ENCODE assay signal across 16 cellular contexts in the genomic region with DNA sequence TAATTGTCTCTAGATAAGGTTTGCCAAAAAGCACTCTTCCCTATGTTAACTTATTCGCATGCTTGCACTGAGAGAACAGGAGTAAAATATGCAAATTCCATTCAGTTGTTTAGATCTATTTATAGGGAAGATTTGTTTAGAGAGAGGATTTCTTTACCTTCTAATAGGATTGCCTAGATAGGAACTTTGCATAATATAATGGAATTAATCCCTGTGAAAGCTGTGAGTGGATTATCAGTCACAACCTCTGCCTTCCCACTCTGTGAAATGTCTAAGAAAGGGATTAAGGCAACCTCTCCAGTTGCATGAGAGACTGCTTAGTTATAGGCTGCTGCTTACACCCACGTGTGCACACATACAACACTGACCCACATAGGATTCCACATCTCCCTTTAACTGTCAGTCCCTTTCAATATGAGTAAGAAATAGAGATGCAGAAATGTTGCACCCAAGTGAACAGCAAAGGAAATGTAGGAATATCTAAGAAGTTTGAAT.
DNase-seq lines count a peak whose midpoint lies in the region; ATAC-seq, FAIRE-seq and TF ChIP-seq lines count a peak whose summit lies in the region.
"Had no signal": no experiment of that assay in that cellular context is flagged by ENCODE, and none has a peak within 500 bp of the region (broad histone marks: within the 10 kb centered on the region; RNA-seq: fewer than 3 reads in every experiment).

No MANE protein-coding gene starts in this region.

- intact Hi-C loops in right cardiac atrium (cut with DNase I) = no loop called here

- TF ChIP-seq RAD21 in H1 (IDR thresholded peaks at IDR 0.05 in 1 of 2, conservative IDR thresholded peaks at IDR 0.05 in 1 of 2; ENCODE audit: low read depth in 2 of 2, low read length in 2 of 2) = no peak

- no peaks in the 10 kb centered on the region for H4K20me1 ChIP-seq in H1 (replicated peaks in 1 of 2; ENCODE audit: control insufficient read depth in 1 of 2, insufficient read depth in 2 of 2, low read length in 2 of 2)
- H4K20me1 ChIP-seq: BLaER1 had no signal

- H3K79me1 ChIP-seq in H1 (ENCODE audit: low read depth, low read length) = no peaks in the 10 kb centered on the region

- peaks cover 0 to 1% (median 0%) of the 10 kb centered on the region in 4 experiments; a peak in 1 of 7 replicates for H3K27me3 ChIP-seq in H1 (replicated peaks in 1 of 4; ENCODE audit: control insufficient read depth in 3 of 4, extremely low read depth in 1 of 4, insufficient read depth in 3 of 4, low read length in 3 of 4)
- no peaks in the 10 kb centered on the region for H3K27me3 ChIP-seq in neuron (ENCODE audit: insufficient read depth, low read length)
- no peaks in the 10 kb centered on the region for H3K27me3 ChIP-seq in right cardiac atrium (ENCODE audit: control insufficient read depth, insufficient read depth)
- H3K27me3 ChIP-seq: BLaER1 had no signal

- FAIRE-seq in D721Med (lab: Jason Lieb, UNC) (peak; percentile 95), H1 (lab: Jason Lieb, UNC) (no peak)
- FAIRE-seq: A204.1, K562 had no signal

- H2BK5ac ChIP-seq in H1 (ENCODE audit: low read depth, low read length) = no peak overlapping the region

- H2AK5ac ChIP-seq in H1 (ENCODE audit: low read depth, low read length) = no peak overlapping the region

- H3K56ac ChIP-seq in H1 (replicated peaks; ENCODE audit: insufficient read length, low read depth, low read length) = no peak overlapping the region

- no peak for TF ChIP-seq EP300 in H1 (IDR thresholded peaks at IDR 0.05; ENCODE audit: borderline replicate concordance in 1 of 2, low read depth in 2 of 2, low read length in 2 of 2)

- no peak overlapping the region for H3K4ac ChIP-seq in H1 (replicated peaks; ENCODE audit: insufficient read length, low read depth, low read length)

- no peak overlapping the region for H3K9ac ChIP-seq in H1 (replicated peaks in 1 of 4; ENCODE audit: extremely low read depth in 1 of 4, low read depth in 3 of 4, low read length in 3 of 4)
- H3K9ac ChIP-seq: BLaER1 had no signal

- H2BK15ac ChIP-seq in H1 (ENCODE audit: low read length) = no peak overlapping the region

- no peak overlapping the region for H3K23ac ChIP-seq in H1 (ENCODE audit: insufficient read length)

- H3K27ac ChIP-seq in H1 (ENCODE audit: low read depth, low read length) (no peak overlapping the region), right cardiac atrium (ENCODE audit: low read length) (no peak overlapping the region)
- H3K27ac ChIP-seq: BLaER1, HL-60 had no signal

- POLR2A ChIA-PET in H1 (lab: Charles Lee; ENCODE audit: partially characterized antibody) = no interaction called here

- no peak overlapping the region for H2BK12ac ChIP-seq in H1 (ENCODE audit: low read depth, low read length)

- H3K9me3 ChIP-seq in H1 (ENCODE audit: insufficient read depth in 2 of 2, low read depth in 1 of 2, low read length in 1 of 2) (no peaks in the 10 kb centered on the region), neuron (ENCODE audit: low read length) (no peaks in the 10 kb centered on the region), right cardiac atrium (ENCODE audit: control insufficient read depth, low read length) (no peaks in the 10 kb centered on the region)
- H3K9me3 ChIP-seq: BLaER1, Caco-2 had no signal

- ATAC-seq in right cardiac atrium = no peak
- ATAC-seq: HCT116, K562 had no signal

- DNase-seq in D721Med (ENCODE audit: insufficient read length, low spot score) = peak; percentile 4
- DNase-seq in NCI-H524 (lab: John Stamatoyannopoulos, UW) = peak; percentile 48 to 80
- DNase-seq in H1 (ENCODE audit: low read depth in 1 of 2, low spot score in 2 of 2) = no peak
- DNase-seq in activated CD4-positive, alpha-beta T cell treated with anti-CD3 and anti-CD28 coated beads, Interleukin-2, amount 50 U/mL, for 4 hours = no peak
- DNase-seq in AG08395 (ENCODE audit: low spot score) = no peak
- DNase-seq in right cardiac atrium = no peak
- DNase-seq in medulla oblongata (ENCODE audit: extremely low spot score) = no peak
- DNase-seq: Caco-2; CD8-positive, alpha-beta memory T cell; DMS 273 treated with DMSO at 0.1 percent for 48 hours had no signal

- no peak overlapping the region for H3K14ac ChIP-seq in H1 (ENCODE audit: insufficient read length)

- 66% methylated on average over 2 of the region's 2 CpGs; no CpG with 5 or more reads in 1 of the 2 experiments for WGBS in H1 (ENCODE audit: extremely low coverage in 1 of 2, insufficient coverage in 1 of 2, insufficient read length in 1 of 2, insufficient replicate concordance in 2 of 2, low coverage in 1 of 2, low lambda C conversion rate in 2 of 2, missing lambda C conversion rate in 1 of 2), 2 experiments
- WGBS in right cardiac atrium = 63% methylated on average over 2 of the region's 2 CpGs

- no peaks in the 10 kb centered on the region; a peak in 1 of 7 replicates for H3K4me1 ChIP-seq in H1 (replicated peaks in 1 of 4; ENCODE audit: control insufficient read depth in 3 of 4, insufficient read depth in 4 of 4, low read length in 3 of 4)
- H3K4me1 ChIP-seq in neuron (ENCODE audit: insufficient read depth, low read length) = no peaks in the 10 kb centered on the region
- no peaks in the 10 kb centered on the region for H3K4me1 ChIP-seq in right cardiac atrium (ENCODE audit: control insufficient read depth, insufficient read depth, low read length)
- H3K4me1 ChIP-seq: BLaER1, Caco-2 had no signal

- no peak overlapping the region; a peak in 1 of 8 replicates for H3K4me3 ChIP-seq in H1 (ENCODE audit: extremely low read depth in 1 of 4, insufficient read depth in 2 of 4, low read depth in 3 of 4, low read length in 4 of 4)
- no peak overlapping the region for H3K4me3 ChIP-seq in neuron (ENCODE audit: low read length)
- H3K4me3 ChIP-seq in right cardiac atrium (ENCODE audit: low read length) = no peak overlapping the region
- H3K4me3 ChIP-seq: BLaER1, K562 had no signal

- H3K4me2 ChIP-seq in H1 (ENCODE audit: insufficient read depth in 1 of 2, low read depth in 2 of 2, low read length in 2 of 2) = no peak overlapping the region
- H3K4me2 ChIP-seq: BLaER1 had no signal

- no peak overlapping the region for H3K18ac ChIP-seq in H1 (ENCODE audit: extremely low read depth, low read length)

- peak overlapping the region; percentile 21 for H4K5ac ChIP-seq in H1 (ENCODE audit: insufficient read length, low read depth, low read length)

- H3K36me3 ChIP-seq in H1 (ENCODE audit: control insufficient read depth in 2 of 4, insufficient read depth in 4 of 4, low read length in 3 of 4) (no peaks in the 10 kb centered on the region), neuron (ENCODE audit: insufficient read depth, low read length) (no peaks in the 10 kb centered on the region)
- H3K36me3 ChIP-seq: BLaER1 had no signal

- H4K8ac ChIP-seq in H1 (ENCODE audit: extremely low read depth, insufficient read depth, low read length) = no peak overlapping the region

- H4K91ac ChIP-seq in H1 (replicated peaks; ENCODE audit: insufficient read length, low read length) = no peak overlapping the region

- TF ChIP-seq CTCF in D721Med (IDR thresholded peaks at IDR 0.05; ENCODE audit: insufficient read depth, missing control alignments) (no peak), H1 (IDR thresholded peaks at IDR 0.05; ENCODE audit: control extremely low read depth in 1 of 3, insufficient read depth in 1 of 3, low read depth in 1 of 3, low read length in 3 of 3) (no peak)

- H3K23me2 ChIP-seq in H1 (ENCODE audit: low read depth, low read length) = no peaks in the 10 kb centered on the region

- CTCF ChIA-PET in H1 (lab: Charles Lee; ENCODE audit: partially characterized antibody) = interaction anchor here (1.3 kb wide), 1 partner anchor 15 kb away, joined by 4 read pairs; no protein-coding TSS in a partner anchor

- H3K79me2 ChIP-seq in H1 (ENCODE audit: control insufficient read depth in 1 of 2, insufficient read depth in 2 of 2, low read length in 2 of 2) = no peaks in the 10 kb centered on the region

- H2AFZ ChIP-seq in H1 (ENCODE audit: low read length) (no peak overlapping the region), neuron (ENCODE audit: low read depth, low read length) (peak overlapping the region; percentile 26)

- H2BK20ac ChIP-seq in H1 (ENCODE audit: low read length) = no peak overlapping the region

- no peak for TF ChIP-seq POLR2A in H1 (IDR thresholded peaks at IDR 0.05; ENCODE audit: control extremely low read depth in 1 of 2, low read depth in 2 of 2, low read length in 2 of 2)

- no peak overlapping the region for H2BK120ac ChIP-seq in H1 (replicated peaks; ENCODE audit: low read depth, low read length)

TF ChIP-seq in H1, 55 proteins besides CTCF, POLR2A, EP300 and RAD21 (continues in another document):
- no peak for TF ChIP-seq MAFK (IDR thresholded peaks at IDR 0.05; ENCODE audit: low read depth, low read length)
- no peak for TF ChIP-seq EGR1 (IDR thresholded peaks at IDR 0.05; ENCODE audit: borderline replicate concordance, low read depth, low read length)
- TF ChIP-seq CEBPB (IDR thresholded peaks at IDR 0.05; ENCODE audit: low read depth, low read length) = no peak
- no peak for TF ChIP-seq HDAC6 (IDR thresholded peaks at IDR 0.05; ENCODE audit: low read depth, low read length)
- no peak for TF ChIP-seq ASH2L (IDR thresholded peaks at IDR 0.05; ENCODE audit: low read length)
- no peak for TF ChIP-seq CBX8 (IDR thresholded peaks at IDR 0.05; ENCODE audit: borderline replicate concordance, low read depth, low read length)
- TF ChIP-seq BRCA1 (IDR thresholded peaks at IDR 0.05; ENCODE audit: low read depth, low read length) = no peak
- no peak for TF ChIP-seq USF2 (IDR thresholded peaks at IDR 0.05; ENCODE audit: low read length)
- TF ChIP-seq, protein P1, sequence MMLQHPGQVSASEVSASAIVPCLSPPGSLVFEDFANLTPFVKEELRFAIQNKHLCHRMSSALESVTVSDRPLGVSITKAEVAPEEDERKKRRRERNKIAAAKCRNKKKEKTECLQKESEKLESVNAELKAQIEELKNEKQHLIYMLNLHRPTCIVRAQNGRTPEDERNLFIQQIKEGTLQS (IDR thresholded peaks at IDR 0.05; ENCODE audit: insufficient read depth, low read depth, low read length) = no peak
- TF ChIP-seq SIRT6 (IDR thresholded peaks at IDR 0.05; ENCODE audit: low read length) = no peak
- TF ChIP-seq EZH2 (IDR thresholded peaks at IDR 0.05; ENCODE audit: low read depth, low read length, severe bottlenecking) = no peak
- TF ChIP-seq POU5F1 (IDR thresholded peaks at IDR 0.05; ENCODE audit: low read depth, low read length) = no peak
- no peak for TF ChIP-seq HDAC2 (IDR thresholded peaks at IDR 0.05; ENCODE audit: borderline replicate concordance in 1 of 2, low read depth in 2 of 2, low read length in 2 of 2)
- TF ChIP-seq RNF2 (IDR thresholded peaks at IDR 0.05; ENCODE audit: borderline replicate concordance, low read depth, low read length, missing control alignments, poor library complexity, severe bottlenecking) = no peak

Comparison
In these comparisons a context has a peak if more than half of its experiments do, and no peak if none do; other contexts are left out.
1. DNase-seq: peak in D721Med (single experiment) and NCI-H524 (2 of 2); none in H1 (0 of 2), activated CD4-positive, alpha-beta T cell treated with anti-CD3 and anti-CD28 coated beads, Interleukin-2, amount 50 U/mL, for 4 hours (0 of 2), AG08395 (single experiment), right cardiac atrium (0 of 3) and medulla oblongata (single experiment).